ENCODE assay signal across 10 cellular contexts in genomic region chr9:122988919-122989614, GRCh38. TPM values are rescaled to one million over a fixed set of nuclear protein-coding genes. Genes with fewer than 3 reads are reported as not detected.
DNase-seq lines count a peak whose midpoint lies in the region; ATAC-seq lines count a peak whose summit lies in the region.
"Had no signal": no experiment of that assay in that cellular context is flagged by ENCODE, and none has a peak within 500 bp of the region (broad histone marks: within the 10 kb centered on the region; RNA-seq: fewer than 3 reads in every experiment).

No MANE protein-coding gene starts in this region.

- DNase-seq in fibroblast of gingiva (ENCODE audit: low read depth) (peak; percentile 5), LoVo (ENCODE audit: low spot score) (no peak), left lobe of liver (ENCODE audit: low spot score) (no peak), Right ventricle myocardium superior (no peak), DMS 273 treated with DMSO at 0.1 percent for 48 hours (lab: John Stamatoyannopoulos, UW) (no peak)
- DNase-seq: NCI-H2171; stimulated activated CD4-positive, alpha-beta T cell treated with anti-CD3 and anti-CD28 coated beads, Interleukin-4, amount 100 ng/mL, for 24 hours had no signal

- intact Hi-C loops in Right ventricle myocardium superior (cut with DNase I) = no loop called here

- peak; percentile 86 for ATAC-seq in GM18867 (IDR thresholded peaks at IDR 0.05; ENCODE audit: unreplicated experiment)
- ATAC-seq in GM21526 (IDR thresholded peaks at IDR 0.05; ENCODE audit: low FRiP score, unreplicated experiment) = peak; percentile 80
- ATAC-seq in HG03442 (IDR thresholded peaks at IDR 0.05; ENCODE audit: unreplicated experiment) = peak; percentile 82
- ATAC-seq in left lobe of liver = no peak
- ATAC-seq in Right ventricle myocardium superior (ENCODE audit: poor library complexity) = no peak

RNA-seq across cellular contexts. Expression of gene GPR21, which starts 44.4 kb away (rescaled TPM):
- total RNA-seq in left lobe of liver (0.55 TPM), Right ventricle myocardium superior (not detected)

RNA-seq across cellular contexts. Expression of gene RABGAP1, which starts 48.2 kb away (rescaled TPM):
- total RNA-seq in left lobe of liver (13.9 TPM), Right ventricle myocardium superior (43.1 TPM)

RNA-seq across cellular contexts. Expression of gene ZBTB26, which starts 57.8 kb away (rescaled TPM):
- total RNA-seq in left lobe of liver (1.7 TPM), Right ventricle myocardium superior (4.7 TPM)

Comparison
In these comparisons a context has a peak if more than half of its experiments do, and no peak if none do; other contexts are left out.
1. ATAC-seq: peak in GM18867 (single experiment), GM21526 (single experiment) and HG03442 (single experiment); none in left lobe of liver (single experiment) and Right ventricle myocardium superior (single experiment).